28 cellular contexts compared by ENCODE assay signal in genomic region chr18:28342231-28342630, GRCh38.
"Had no signal": no experiment of that assay in that cellular context is flagged by ENCODE, and none has a peak within 500 bp of the region (broad histone marks: within the 10 kb centered on the region; RNA-seq: fewer than 3 reads in every experiment).

No MANE protein-coding gene starts in this region.

- H3K27me3 Mint-ChIP-seq: dendritic cell treated with granulocyte-macrophage colony-stimulating factor and Interleukin-4, amounts not matched to agents 40 ng/mL and 50 ng/mL, for 4 days; effector memory CD8-positive, alpha-beta T cell; naive B cell had no signal

- H3K4me1 Mint-ChIP-seq: mesothelial cell of epicardium, naive B cell had no signal

- H3K27ac Mint-ChIP-seq: dendritic cell treated with granulocyte-macrophage colony-stimulating factor and Interleukin-4, amounts not matched to agents 40 ng/mL and 50 ng/mL, for 4 days; effector memory CD8-positive, alpha-beta T cell; endodermal cell; mesothelial cell of epicardium; naive B cell had no signal

- H3K9me3 ChIP-seq: colonic mucosa, esophagus squamous epithelium, gastrocnemius medialis, heart right ventricle, lower lobe of right lung had no signal

- H3K4me3 ChIP-seq: colonic mucosa, esophagus squamous epithelium, gastrocnemius medialis, heart right ventricle, left lung, lower lobe of right lung, mucosa of descending colon had no signal

- DNase-seq: colonic mucosa; cortex of kidney; effector CD8-positive, alpha-beta T cell; effector memory CD8-positive, alpha-beta T cell; endodermal cell; erythroblast; esophagus squamous epithelium; foreskin fibroblast; foreskin melanocyte; gastrocnemius medialis; glutamatergic neuron; head of caudate nucleus; heart right ventricle; hippocampal formation; left cardiac atrium; left lung; left ventricle myocardium superior; lower lobe of right lung; mesenchymal stem cell; mucosa of descending colon; naive B cell had no signal

- FAIRE-seq: endometrium, islet of Langerhans, keratinocyte had no signal

- H3K4me3 Mint-ChIP-seq: dendritic cell treated with granulocyte-macrophage colony-stimulating factor and Interleukin-4, amounts not matched to agents 40 ng/mL and 50 ng/mL, for 4 days; effector memory CD8-positive, alpha-beta T cell; endodermal cell; mesothelial cell of epicardium; naive B cell had no signal

- H3K27me3 ChIP-seq: colonic mucosa, esophagus squamous epithelium, gastrocnemius medialis, heart right ventricle, left lung had no signal

- ATAC-seq: effector memory CD8-positive, alpha-beta T cell; esophagus mucosa; gastrocnemius medialis; heart right ventricle; left cardiac atrium; left lung; left ventricle myocardium superior; lower lobe of right lung; mucosa of descending colon had no signal

- H3K36me3 ChIP-seq: colonic mucosa, esophagus squamous epithelium, gastrocnemius medialis, heart right ventricle, left lung, lower lobe of right lung had no signal

- H3K4me1 ChIP-seq: colonic mucosa, esophagus squamous epithelium, gastrocnemius medialis, heart right ventricle, left lung, lower lobe of right lung had no signal

- H3K27ac ChIP-seq: colonic mucosa, epithelial cell of prostate, esophagus squamous epithelium, gastrocnemius medialis, heart right ventricle, left lung, lower lobe of right lung had no signal

- H3K36me3 Mint-ChIP-seq: mesothelial cell of epicardium, naive B cell had no signal
